ENCODE assay signal across 8 cellular contexts in genomic region chr2:127080226-127080940, GRCh38. TPM values are rescaled to one million over a fixed set of nuclear protein-coding genes. Genes with fewer than 3 reads are reported as not detected.
A peak's percentile ranks its signal among the peaks of the same experiment; 100 is the strongest.
DNase-seq lines count a peak whose midpoint lies in the region; ATAC-seq and TF ChIP-seq lines count a peak whose summit lies in the region.

No MANE protein-coding gene starts in this region.

- H3K36me3 Mint-ChIP-seq in T-helper 1 cell treated with Interleukin-12 subunit alpha and Interleukin-12 subunit beta and Interleukin-4 antibody, amounts not matched to agents 30 μg/mL and 1 μg/mL, for 36 hours (ENCODE audit: low read depth), result peaks cover 5% of the 10 kb centered on the region

- peak overlapping the region; percentile 90 for H3K27ac Mint-ChIP-seq in T-helper 1 cell treated with Interleukin-12 subunit alpha and Interleukin-12 subunit beta and Interleukin-4 antibody, amounts not matched to agents 30 μg/mL and 1 μg/mL, for 36 hours

- DNase-seq in dorsolateral prefrontal cortex, result no peak
- DNase-seq in stimulated activated CD8-positive, alpha-beta memory T cell treated with anti-CD3 and anti-CD28 coated beads, Interleukin-12 subunit alpha, Interleukin-12 subunit beta, amount 100 ng/mL, for 1 hour (ENCODE audit: low read depth), result peak; percentile 18
- no peak for DNase-seq in NCI-H82 (lab: John Stamatoyannopoulos, UW)
- no peak for DNase-seq in SKM-1 (lab: John Stamatoyannopoulos, UW; ENCODE audit: unreplicated experiment)
- no peak for DNase-seq in dermis blood vessel endothelial cell

- intact Hi-C loops in dorsolateral prefrontal cortex (cut with DNase I), result no loop called here

- H3K9me3 Mint-ChIP-seq in T-helper 1 cell treated with Interleukin-12 subunit alpha and Interleukin-12 subunit beta and Interleukin-4 antibody, amounts not matched to agents 30 μg/mL and 1 μg/mL, for 36 hours, result no peaks in the 10 kb centered on the region

- no peaks in the 10 kb centered on the region for H3K27me3 Mint-ChIP-seq in T-helper 1 cell treated with Interleukin-12 subunit alpha and Interleukin-12 subunit beta and Interleukin-4 antibody, amounts not matched to agents 30 μg/mL and 1 μg/mL, for 36 hours (ENCODE audit: low read depth)

- H3K27ac ChIP-seq in dorsolateral prefrontal cortex, result peak overlapping the region in 58 of 59 donors; percentile 44 to 99 (median 90)

- peak overlapping the region; percentile 87 for H3K4me3 Mint-ChIP-seq in T-helper 1 cell treated with Interleukin-12 subunit alpha and Interleukin-12 subunit beta and Interleukin-4 antibody, amounts not matched to agents 30 μg/mL and 1 μg/mL, for 36 hours

- peaks cover 60% of the 10 kb centered on the region for H3K4me1 Mint-ChIP-seq in T-helper 1 cell treated with Interleukin-12 subunit alpha and Interleukin-12 subunit beta and Interleukin-4 antibody, amounts not matched to agents 30 μg/mL and 1 μg/mL, for 36 hours (ENCODE audit: low read depth)

- TF ChIP-seq CTCF in dorsolateral prefrontal cortex (IDR thresholded peaks at IDR 0.05 in 54 of 56, conservative IDR thresholded peaks at IDR 0.05 in 2 of 56; ENCODE audit: low read depth in 1 of 56, partially characterized antibody in 56 of 56), result no peak

- peak overlapping the region in 42 of 59 donors; percentile 0 to 61 (median 42) for H3K4me3 ChIP-seq in dorsolateral prefrontal cortex

- ATAC-seq in GM21529 (IDR thresholded peaks at IDR 0.05; ENCODE audit: unreplicated experiment) (peak; percentile 8), GM21737 (IDR thresholded peaks at IDR 0.05; ENCODE audit: unreplicated experiment) (no peak)

- no peaks in the 10 kb centered on the region for H3K27me3 ChIP-seq in dorsolateral prefrontal cortex

RNA-seq across cellular contexts. Expression of gene BIN1, which starts 26.6 kb away (rescaled TPM):
- total RNA-seq in dorsolateral prefrontal cortex (100 to 1,000 TPM; 151 to 703 (median 290) TPM), dermis blood vessel endothelial cell (34.4 and 49.0 TPM in 2 replicates)
